Comparison of ENCODE assay signal across 24 cellular contexts in genomic region chr7:158689500-158689899, GRCh38.
"Had no signal": no experiment of that assay in that cellular context is flagged by ENCODE, and none has a peak within 500 bp of the region (broad histone marks: within the 10 kb centered on the region; RNA-seq: fewer than 3 reads in every experiment).

No MANE protein-coding gene starts in this region.

- DNase-seq: colonic mucosa; effector CD8-positive, alpha-beta T cell; endodermal cell; foreskin keratinocyte; heart left ventricle; hippocampal formation; mucosa of descending colon; naive B cell; right lobe of liver; small intestine; stimulated activated CD4-positive, alpha-beta T cell treated with anti-CD3 and anti-CD28 coated beads, Interleukin-15, amount 100 ng/mL, for 24 hours; stimulated activated CD4-positive, alpha-beta T cell treated with anti-CD3 and anti-CD28 coated beads, Interleukin-2, amount 100 ng/mL, for 48 hours; stimulated activated naive B cell treated with anti-CD40 and anti-IgM and Interleukin-4, amounts not matched to agents 10 μg/mL and 1 μg/mL and 100 μg/mL, for 72 hours; upper lobe of left lung had no signal

- FAIRE-seq: keratinocyte, urothelium cell line had no signal

- H3K27ac ChIP-seq: colonic mucosa, esophagus muscularis mucosa, foreskin keratinocyte, gastroesophageal sphincter, heart left ventricle, neural progenitor cell, parathyroid adenoma, right lobe of liver, thoracic aorta, tibial nerve, upper lobe of left lung had no signal

- ATAC-seq: foreskin keratinocyte; gastroesophageal sphincter; heart left ventricle; left lobe of liver; mucosa of descending colon; natural killer cell treated with Interleukin-12 subunit alpha and Interleukin-12 subunit beta and Interleukin-15 and Interleukin-18, amount 100 ng/mL, for 72 hours; right lobe of liver; stimulated activated naive B cell treated with anti-CD40 and anti-IgM and Interleukin-4, amounts not matched to agents 10 μg/mL and 1 μg/mL and 100 μg/mL, for 72 hours had no signal
